ENCODE assay signal across 10 cellular contexts in the genomic region with DNA sequence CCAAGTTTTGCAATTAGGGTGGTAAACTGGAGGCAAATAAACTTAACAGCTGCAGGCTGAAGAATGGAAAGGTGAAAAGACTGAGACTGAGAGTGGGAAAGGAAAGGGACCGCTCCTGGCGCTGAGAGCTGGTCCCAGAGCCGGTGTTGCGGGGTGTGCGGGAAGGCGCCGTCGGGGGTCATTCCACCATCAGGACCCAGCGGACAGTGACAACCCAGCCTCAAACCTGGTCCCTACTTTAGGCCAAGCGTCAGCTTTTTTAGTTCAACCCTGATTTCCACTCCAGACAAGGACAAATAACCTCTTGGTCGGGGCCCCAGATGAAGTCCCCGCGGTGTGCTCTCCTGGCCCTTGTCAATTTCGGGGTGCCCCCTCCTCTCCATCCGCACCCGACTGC.
A peak's percentile ranks its signal among the peaks of the same experiment; 100 is the strongest.
DNase-seq lines count a peak whose midpoint lies in the region; ATAC-seq, FAIRE-seq and TF ChIP-seq lines count a peak whose summit lies in the region.
"Had no signal": no experiment of that assay in that cellular context is flagged by ENCODE, and none has a peak within 500 bp of the region (broad histone marks: within the 10 kb centered on the region; RNA-seq: fewer than 3 reads in every experiment).

No MANE protein-coding gene starts in this region.

- POLR2A ChIA-PET in T-cell (lab: Charles Lee): no interaction called here

- peaks cover 13 to 15% of the 10 kb centered on the region in 2 experiments for H3K4me1 ChIP-seq in trophoblast cell (ENCODE audit: control insufficient read depth in 1 of 2, insufficient read depth in 2 of 2, low read length in 2 of 2)

- H3K9me3 Mint-ChIP-seq in Calu3 (ENCODE audit: low read depth, unreplicated experiment) (no peaks in the 10 kb centered on the region), T-cell (no peaks in the 10 kb centered on the region), glutamatergic neuron (ENCODE audit: unreplicated experiment) (peaks cover 6% of the 10 kb centered on the region)

- no peak overlapping the region for H3K23ac ChIP-seq in trophoblast cell (ENCODE audit: low read length)

- H4K91ac ChIP-seq in trophoblast cell (ENCODE audit: low read depth, low read length): no peak overlapping the region

- peaks cover 10% of the 10 kb centered on the region for H3K9me3 ChIP-seq in trophoblast cell (ENCODE audit: insufficient read depth, low read depth, low read length)

- no peak overlapping the region for H2AFZ ChIP-seq in trophoblast cell (ENCODE audit: insufficient read depth, low read length, poor library complexity)

- no peak overlapping the region for H2AK5ac ChIP-seq in trophoblast cell (ENCODE audit: low read length)

- H3K4me3 ChIP-seq in trophoblast cell (ENCODE audit: low read depth, low read length): no peak overlapping the region

- CTCF ChIA-PET in Calu3 (lab: Charles Lee) (no interaction called here), T-cell (lab: Charles Lee) (no interaction called here)

- peaks cover 33% of the 10 kb centered on the region for H3K27me3 ChIP-seq in trophoblast cell (ENCODE audit: insufficient read depth, low read length)

- H3K4ac ChIP-seq in trophoblast cell (ENCODE audit: low read depth, low read length): no peak overlapping the region

- H3K4me1 Mint-ChIP-seq in Calu3 (ENCODE audit: low read depth, unreplicated experiment) (peaks cover 9% of the 10 kb centered on the region), T-cell (peaks cover 11 to 18% (median 12%) of the 10 kb centered on the region in 3 donors), glutamatergic neuron (ENCODE audit: low read depth, unreplicated experiment) (peaks cover 1% of the 10 kb centered on the region)

- H3K27me3 Mint-ChIP-seq in Calu3 (ENCODE audit: unreplicated experiment) (peaks cover 91% of the 10 kb centered on the region), T-cell (peaks cover 61 to 69% of the 10 kb centered on the region in 2 donors), glutamatergic neuron (ENCODE audit: unreplicated experiment) (peaks cover 14% of the 10 kb centered on the region)

- H3K79me1 ChIP-seq in trophoblast cell (ENCODE audit: low read length): no peaks in the 10 kb centered on the region

- intact Hi-C loops in Calu3 (cut with micrococcal nuclease; ENCODE audit: unreplicated experiment): no loop called here

- H3K27ac ChIP-seq in trophoblast cell (ENCODE audit: low read depth, low read length): no peak overlapping the region

- H2BK5ac ChIP-seq in trophoblast cell (ENCODE audit: low read depth, low read length, poor library complexity): no peak overlapping the region

- no peak overlapping the region for H3K14ac ChIP-seq in trophoblast cell (ENCODE audit: low read length)

- in situ Hi-C loops in ACHN (cut with HindIII; ENCODE audit: low pct_ligation_motif_present, low pct_unique_long_range_greater_than_20kb, low sequenced_read_pairs): no loop called here

- H3K27ac Mint-ChIP-seq in Calu3 (ENCODE audit: unreplicated experiment) (no peak overlapping the region), T-cell (no peak overlapping the region), glutamatergic neuron (ENCODE audit: unreplicated experiment) (no peak overlapping the region)

- DNase-seq in Calu3 (no peak), T-cell (no peak), glutamatergic neuron (no peak), trophoblast cell (no peak), medulla oblongata (ENCODE audit: extremely low spot score) (no peak), RCC 7860 (ENCODE audit: low spot score) (no peak), ACHN (no peak)
- DNase-seq: activated CD8-positive, alpha-beta memory T cell treated with anti-CD3 and anti-CD28 coated beads for 24 hours; stimulated activated CD4-positive, alpha-beta T cell treated with anti-CD3 and anti-CD28 coated beads, Interleukin-4, amount 100 ng/mL, for 24 hours had no signal

- H4K12ac ChIP-seq in trophoblast cell (ENCODE audit: low read depth, low read length): no peak overlapping the region

- TF ChIP-seq CTCF in Calu3 (IDR thresholded peaks at IDR 0.05; ENCODE audit: unreplicated experiment) (no peak), glutamatergic neuron (IDR thresholded peaks at IDR 0.05; ENCODE audit: partially characterized antibody, unreplicated experiment) (no peak)

- no peaks in the 10 kb centered on the region for H3K36me3 Mint-ChIP-seq in Calu3 (ENCODE audit: insufficient read depth, unreplicated experiment)
- no peaks in the 10 kb centered on the region for H3K36me3 Mint-ChIP-seq in T-cell
- peaks cover 5% of the 10 kb centered on the region for H3K36me3 Mint-ChIP-seq in glutamatergic neuron (ENCODE audit: unreplicated experiment)

- WGBS in trophoblast cell (ENCODE audit: extremely low coverage, insufficient coverage, insufficient read length): no CpG with 5 or more reads among the region's 16 CpGs

- no peak overlapping the region for H3K9ac ChIP-seq in trophoblast cell (ENCODE audit: low read length)

- no peaks in the 10 kb centered on the region for H3K36me3 ChIP-seq in trophoblast cell (ENCODE audit: control insufficient read depth in 1 of 2, insufficient read depth in 2 of 2, low read length in 2 of 2)

- H2BK12ac ChIP-seq in trophoblast cell (ENCODE audit: low read length): no peak overlapping the region

- H2BK120ac ChIP-seq in trophoblast cell (ENCODE audit: insufficient read depth, low read length, poor library complexity): no peak overlapping the region

- FAIRE-seq in RCC 7860 (lab: Jason Lieb, UNC): no peak

- no peak overlapping the region for H4K8ac ChIP-seq in trophoblast cell (ENCODE audit: low read depth, low read length)

- no TSS peak for BruUV-seq in Calu3 (replicated peaks; lab: Mats Ljungman, UMichigan)

- ATAC-seq in T-cell (replicated peaks in 1 of 4) (no peak), GM19328 (IDR thresholded peaks at IDR 0.05; ENCODE audit: unreplicated experiment) (no peak)

- peak overlapping the region; percentile 61 for H3K4me2 ChIP-seq in trophoblast cell (ENCODE audit: low read length)

- H3K79me2 ChIP-seq in trophoblast cell (ENCODE audit: control insufficient read depth, insufficient read depth, low read length, poor library complexity): no peaks in the 10 kb centered on the region

- H3K18ac ChIP-seq in trophoblast cell (ENCODE audit: low read length): no peak overlapping the region

- peak overlapping the region; percentile 65 for H3K4me3 Mint-ChIP-seq in Calu3 (ENCODE audit: low read depth, unreplicated experiment)
- H3K4me3 Mint-ChIP-seq in T-cell: peak overlapping the region; percentile 5 to 75 (median 41)
- peak overlapping the region; percentile 82 for H3K4me3 Mint-ChIP-seq in glutamatergic neuron (ENCODE audit: unreplicated experiment)
